Comparison of ENCODE assay signal across 12 cellular contexts in the genomic region with DNA sequence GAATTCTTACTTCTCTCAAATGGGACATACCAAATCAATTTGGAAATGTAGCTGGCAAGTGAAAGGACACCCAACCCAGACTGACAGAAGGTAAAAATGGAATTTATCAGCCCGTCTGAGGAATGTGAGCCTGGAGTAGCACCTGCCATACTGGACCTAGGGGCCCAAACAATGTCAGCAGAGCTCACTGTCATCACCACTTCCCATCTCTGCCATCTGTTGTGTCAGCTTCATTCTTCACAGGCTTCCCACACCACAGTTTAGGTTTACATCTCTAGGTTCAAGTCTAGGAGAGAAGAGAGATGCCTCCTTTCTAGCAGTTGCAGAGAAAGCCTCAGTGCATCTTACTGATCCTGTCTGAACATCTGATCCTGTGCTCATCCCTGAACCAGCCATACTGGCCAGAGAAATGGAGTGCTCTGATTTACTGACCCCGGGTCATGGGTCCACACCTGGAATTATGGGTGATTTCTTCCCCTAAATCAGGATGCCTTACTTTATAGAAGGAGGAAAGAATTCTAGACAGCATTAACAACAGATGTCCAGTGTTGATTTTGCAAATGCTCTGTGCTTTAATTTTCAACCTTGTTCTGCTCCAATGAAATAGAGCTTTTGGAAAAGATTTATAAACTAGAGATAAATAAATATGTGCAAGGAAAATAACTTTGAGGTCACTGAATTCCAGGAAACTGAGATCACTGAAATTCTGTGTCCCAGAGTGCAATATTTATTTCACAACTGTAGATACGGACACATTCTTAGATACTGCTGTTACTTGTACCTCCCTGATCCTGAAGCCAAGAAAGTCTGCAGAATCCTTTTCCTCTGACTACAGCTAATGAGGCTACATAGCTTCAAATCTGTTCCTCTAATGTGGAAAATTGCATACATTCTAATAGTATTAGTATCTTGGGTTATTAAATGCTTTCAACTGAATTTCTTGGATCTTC.
DNase-seq lines count a peak whose midpoint lies in the region; ATAC-seq and TF ChIP-seq lines count a peak whose summit lies in the region.
"Had no signal": no experiment of that assay in that cellular context is flagged by ENCODE, and none has a peak within 500 bp of the region (broad histone marks: within the 10 kb centered on the region; RNA-seq: fewer than 3 reads in every experiment).

No MANE protein-coding gene starts in this region.

- H3K9ac ChIP-seq in fibroblast of lung (ENCODE audit: insufficient read depth, low read length), result no peak overlapping the region
- H3K9ac ChIP-seq: BLaER1 treated with 17β-estradiol and CSF1 and Interleukin-3, amounts not matched to agents 10 nM and 100 nM had no signal

- H3K27me3 ChIP-seq in ACC112 (ENCODE audit: insufficient read depth, low read length) (no peaks in the 10 kb centered on the region), PC-9 (ENCODE audit: insufficient read depth, low read depth) (no peaks in the 10 kb centered on the region), fibroblast of lung (ENCODE audit: control insufficient read depth, insufficient read depth, low read length) (peaks cover 2% of the 10 kb centered on the region), muscle layer of duodenum (ENCODE audit: low read depth, low read length) (no peaks in the 10 kb centered on the region)
- H3K27me3 ChIP-seq: BLaER1 treated with 17β-estradiol and CSF1 and Interleukin-3, amounts not matched to agents 10 nM and 100 nM had no signal

- TF ChIP-seq CTCF in PC-9 (conservative IDR thresholded peaks at IDR 0.05) (no peak), fibroblast of lung (conservative IDR thresholded peaks at IDR 0.05 in 1 of 2, IDR thresholded peaks at IDR 0.05 in 1 of 2; ENCODE audit: low read depth in 1 of 2, low read length in 2 of 2) (no peak)

- no peaks in the 10 kb centered on the region for H3K36me3 ChIP-seq in ACC112 (ENCODE audit: insufficient read depth, low read length)
- no peaks in the 10 kb centered on the region for H3K36me3 ChIP-seq in PC-9 (ENCODE audit: low read depth)
- H3K36me3 ChIP-seq in fibroblast of lung (ENCODE audit: control insufficient read depth, insufficient read depth, low read length), result no peaks in the 10 kb centered on the region
- H3K36me3 ChIP-seq in muscle layer of duodenum (ENCODE audit: control insufficient read depth in 1 of 2, insufficient read depth in 2 of 2, low read length in 2 of 2), result peaks cover 0 to 18% of the 10 kb centered on the region in 2 donors

- no peaks in the 10 kb centered on the region for H3K9me2 ChIP-seq in PC-9 (ENCODE audit: insufficient read depth)

- intact Hi-C loops in PC-9 (cut with micrococcal nuclease; ENCODE audit: unreplicated experiment), result no loop called here

- peaks cover 19% of the 10 kb centered on the region for H3K4me1 ChIP-seq in ACC112 (ENCODE audit: control insufficient read depth, insufficient read depth, low read length, unreplicated experiment)
- peaks cover 17% of the 10 kb centered on the region for H3K4me1 ChIP-seq in PC-9 (replicated peaks; ENCODE audit: insufficient read depth)
- no peaks in the 10 kb centered on the region for H3K4me1 ChIP-seq in fibroblast of lung (ENCODE audit: control insufficient read depth, extremely low read depth, insufficient read depth, low read length)
- H3K4me1 ChIP-seq in muscle layer of duodenum (ENCODE audit: control insufficient read depth in 1 of 2, insufficient read depth in 2 of 2, low read length in 2 of 2), result peaks cover 0 to 6% of the 10 kb centered on the region in 2 donors
- H3K4me1 ChIP-seq: BLaER1 treated with 17β-estradiol and CSF1 and Interleukin-3, amounts not matched to agents 10 nM and 100 nM had no signal

- H4K20me1 ChIP-seq in PC-9 (ENCODE audit: insufficient read depth), result no peaks in the 10 kb centered on the region
- H4K20me1 ChIP-seq in fibroblast of lung (ENCODE audit: control insufficient read depth, extremely low read depth, insufficient read depth, low read length), result no peaks in the 10 kb centered on the region

- ATAC-seq in HG02588 (IDR thresholded peaks at IDR 0.05; ENCODE audit: unreplicated experiment), result no peak

- H3K79me2 ChIP-seq in ACC112 (ENCODE audit: control insufficient read depth, insufficient read depth, low read length, unreplicated experiment) (no peaks in the 10 kb centered on the region), PC-9 (ENCODE audit: low read depth) (no peaks in the 10 kb centered on the region), fibroblast of lung (ENCODE audit: control insufficient read depth, insufficient read depth, low read length) (no peaks in the 10 kb centered on the region)

- H3K4me2 ChIP-seq in PC-9 (peak overlapping the region; percentile 11; the same call in 1 of the 2 replicates), fibroblast of lung (ENCODE audit: extremely low read depth, insufficient read depth, low read length) (no peak overlapping the region)
- H3K4me2 ChIP-seq: BLaER1 treated with 17β-estradiol and CSF1 and Interleukin-3, amounts not matched to agents 10 nM and 100 nM had no signal

- H3F3A ChIP-seq in PC-9 (ENCODE audit: insufficient read depth, low read depth), result no peaks in the 10 kb centered on the region

- CTCF ChIA-PET in PC-9 (lab: Charles Lee), result no interaction called here

- no peak overlapping the region for H2AFZ ChIP-seq in ACC112 (ENCODE audit: low read length, unreplicated experiment)
- no peak overlapping the region for H2AFZ ChIP-seq in PC-9
- H2AFZ ChIP-seq in fibroblast of lung (ENCODE audit: low read length), result no peak overlapping the region

- no peak overlapping the region for H3K4me3 ChIP-seq in ACC112 (ENCODE audit: low read depth, low read length)
- no peak overlapping the region for H3K4me3 ChIP-seq in PC-9
- no peak overlapping the region for H3K4me3 ChIP-seq in fibroblast of lung (replicated peaks in 1 of 4; ENCODE audit: control extremely low read depth in 1 of 4, insufficient read depth in 1 of 4, low read depth in 3 of 4, low read length in 4 of 4)
- H3K4me3 ChIP-seq in muscle layer of duodenum (ENCODE audit: low read depth in 1 of 2, low read length in 2 of 2), result no peak overlapping the region
- H3K4me3 ChIP-seq: BLaER1 treated with 17β-estradiol and CSF1 and Interleukin-3, amounts not matched to agents 10 nM and 100 nM had no signal

- no TSS peak for BruUV-seq in PC-9 (replicated peaks; lab: Mats Ljungman, UMichigan)

- H3K27ac ChIP-seq in ACC112 (ENCODE audit: low read depth, low read length), result peak overlapping the region; percentile 77
- peak overlapping the region; percentile 29 for H3K27ac ChIP-seq in PC-9
- H3K27ac ChIP-seq in fibroblast of lung (ENCODE audit: insufficient read depth, low read length), result no peak overlapping the region
- H3K27ac ChIP-seq in muscle layer of duodenum (ENCODE audit: low read length), result peak overlapping the region; percentile 14
- H3K27ac ChIP-seq: BLaER1 treated with 17β-estradiol and CSF1 and Interleukin-3, amounts not matched to agents 10 nM and 100 nM had no signal

- H3K9me3 ChIP-seq in PC-9 (ENCODE audit: insufficient read depth, low read depth) (no peaks in the 10 kb centered on the region), fibroblast of lung (ENCODE audit: control insufficient read depth, insufficient read depth, low read depth, low read length) (no peaks in the 10 kb centered on the region), muscle layer of duodenum (ENCODE audit: control insufficient read depth in 1 of 2, low read length in 2 of 2) (no peaks in the 10 kb centered on the region)
- H3K9me3 ChIP-seq: BLaER1 treated with 17β-estradiol and CSF1 and Interleukin-3, amounts not matched to agents 10 nM and 100 nM had no signal

- DNase-seq in PC-9, result peak in 1 of 2 experiments; percentile 69
- peak; percentile 59 to 93 for DNase-seq in fibroblast of lung (ENCODE audit: low read depth in 2 of 2)
- DNase-seq in NCI-H2107 treated with DMSO at 0.1 percent for 48 hours (lab: John Stamatoyannopoulos, UW; ENCODE audit: unreplicated experiment), result no peak
- no peak for DNase-seq in amniotic stem cell (lab: John Stamatoyannopoulos, UW)
- DNase-seq in COR-L47 (lab: John Stamatoyannopoulos, UW), result no peak
- DNase-seq: KBM-7, NCI-H526, T-helper 2 cell had no signal

- POLR2A ChIA-PET in PC-9 (lab: Charles Lee; ENCODE audit: unreplicated experiment), result interaction anchor here (0.6 kb wide), 1 partner anchor 18 kb away, joined by 3 read pairs; no protein-coding TSS in a partner anchor

Comparison
In these comparisons a context has a peak if more than half of its experiments do, and no peak if none do; other contexts are left out.
1. DNase-seq: peak in fibroblast of lung (2 of 2); none in NCI-H2107 treated with DMSO at 0.1 percent for 48 hours (single experiment), amniotic stem cell (single experiment) and COR-L47 (single experiment).